Comparison of ENCODE assay signal across 2 cellular contexts in the genomic region with DNA sequence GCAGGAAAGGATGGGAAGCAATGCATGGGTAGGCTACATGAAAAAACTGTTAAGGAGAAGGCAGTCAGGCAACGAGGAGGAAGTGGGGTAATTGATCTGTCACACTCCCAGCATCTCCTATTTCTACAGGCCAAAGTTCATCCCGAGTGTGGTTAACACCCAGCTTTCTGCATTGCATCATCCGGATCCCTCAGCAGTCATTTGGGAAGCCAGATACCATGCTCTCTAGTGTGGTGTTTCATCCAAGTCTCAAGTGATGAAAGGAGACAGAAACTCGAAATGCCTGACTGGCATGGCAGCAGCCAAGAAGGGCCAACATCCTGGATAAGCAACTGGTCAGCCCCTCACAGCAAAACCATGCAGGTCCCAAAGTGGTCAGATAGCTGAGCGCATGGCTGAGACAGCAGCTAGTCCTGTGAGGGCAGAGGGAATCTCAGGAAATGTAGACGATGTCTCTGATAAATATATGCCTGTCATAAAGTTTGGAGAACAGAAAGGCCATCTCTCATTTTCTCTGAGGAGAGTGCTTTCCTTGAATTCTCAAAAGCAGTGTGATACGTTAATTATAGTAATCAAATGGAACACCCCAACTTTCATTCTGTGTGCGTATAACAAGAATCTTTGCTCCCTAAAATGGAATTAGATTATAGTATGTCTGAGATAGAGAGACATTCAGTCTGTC.
TF ChIP-seq lines count a peak whose summit lies in the region.

No MANE protein-coding gene starts in this region.

TF ChIP-seq in K562, 482 proteins besides CTCF, POLR2A, EP300 and RAD21 (continued from another document):
- TF ChIP-seq, protein P1, sequence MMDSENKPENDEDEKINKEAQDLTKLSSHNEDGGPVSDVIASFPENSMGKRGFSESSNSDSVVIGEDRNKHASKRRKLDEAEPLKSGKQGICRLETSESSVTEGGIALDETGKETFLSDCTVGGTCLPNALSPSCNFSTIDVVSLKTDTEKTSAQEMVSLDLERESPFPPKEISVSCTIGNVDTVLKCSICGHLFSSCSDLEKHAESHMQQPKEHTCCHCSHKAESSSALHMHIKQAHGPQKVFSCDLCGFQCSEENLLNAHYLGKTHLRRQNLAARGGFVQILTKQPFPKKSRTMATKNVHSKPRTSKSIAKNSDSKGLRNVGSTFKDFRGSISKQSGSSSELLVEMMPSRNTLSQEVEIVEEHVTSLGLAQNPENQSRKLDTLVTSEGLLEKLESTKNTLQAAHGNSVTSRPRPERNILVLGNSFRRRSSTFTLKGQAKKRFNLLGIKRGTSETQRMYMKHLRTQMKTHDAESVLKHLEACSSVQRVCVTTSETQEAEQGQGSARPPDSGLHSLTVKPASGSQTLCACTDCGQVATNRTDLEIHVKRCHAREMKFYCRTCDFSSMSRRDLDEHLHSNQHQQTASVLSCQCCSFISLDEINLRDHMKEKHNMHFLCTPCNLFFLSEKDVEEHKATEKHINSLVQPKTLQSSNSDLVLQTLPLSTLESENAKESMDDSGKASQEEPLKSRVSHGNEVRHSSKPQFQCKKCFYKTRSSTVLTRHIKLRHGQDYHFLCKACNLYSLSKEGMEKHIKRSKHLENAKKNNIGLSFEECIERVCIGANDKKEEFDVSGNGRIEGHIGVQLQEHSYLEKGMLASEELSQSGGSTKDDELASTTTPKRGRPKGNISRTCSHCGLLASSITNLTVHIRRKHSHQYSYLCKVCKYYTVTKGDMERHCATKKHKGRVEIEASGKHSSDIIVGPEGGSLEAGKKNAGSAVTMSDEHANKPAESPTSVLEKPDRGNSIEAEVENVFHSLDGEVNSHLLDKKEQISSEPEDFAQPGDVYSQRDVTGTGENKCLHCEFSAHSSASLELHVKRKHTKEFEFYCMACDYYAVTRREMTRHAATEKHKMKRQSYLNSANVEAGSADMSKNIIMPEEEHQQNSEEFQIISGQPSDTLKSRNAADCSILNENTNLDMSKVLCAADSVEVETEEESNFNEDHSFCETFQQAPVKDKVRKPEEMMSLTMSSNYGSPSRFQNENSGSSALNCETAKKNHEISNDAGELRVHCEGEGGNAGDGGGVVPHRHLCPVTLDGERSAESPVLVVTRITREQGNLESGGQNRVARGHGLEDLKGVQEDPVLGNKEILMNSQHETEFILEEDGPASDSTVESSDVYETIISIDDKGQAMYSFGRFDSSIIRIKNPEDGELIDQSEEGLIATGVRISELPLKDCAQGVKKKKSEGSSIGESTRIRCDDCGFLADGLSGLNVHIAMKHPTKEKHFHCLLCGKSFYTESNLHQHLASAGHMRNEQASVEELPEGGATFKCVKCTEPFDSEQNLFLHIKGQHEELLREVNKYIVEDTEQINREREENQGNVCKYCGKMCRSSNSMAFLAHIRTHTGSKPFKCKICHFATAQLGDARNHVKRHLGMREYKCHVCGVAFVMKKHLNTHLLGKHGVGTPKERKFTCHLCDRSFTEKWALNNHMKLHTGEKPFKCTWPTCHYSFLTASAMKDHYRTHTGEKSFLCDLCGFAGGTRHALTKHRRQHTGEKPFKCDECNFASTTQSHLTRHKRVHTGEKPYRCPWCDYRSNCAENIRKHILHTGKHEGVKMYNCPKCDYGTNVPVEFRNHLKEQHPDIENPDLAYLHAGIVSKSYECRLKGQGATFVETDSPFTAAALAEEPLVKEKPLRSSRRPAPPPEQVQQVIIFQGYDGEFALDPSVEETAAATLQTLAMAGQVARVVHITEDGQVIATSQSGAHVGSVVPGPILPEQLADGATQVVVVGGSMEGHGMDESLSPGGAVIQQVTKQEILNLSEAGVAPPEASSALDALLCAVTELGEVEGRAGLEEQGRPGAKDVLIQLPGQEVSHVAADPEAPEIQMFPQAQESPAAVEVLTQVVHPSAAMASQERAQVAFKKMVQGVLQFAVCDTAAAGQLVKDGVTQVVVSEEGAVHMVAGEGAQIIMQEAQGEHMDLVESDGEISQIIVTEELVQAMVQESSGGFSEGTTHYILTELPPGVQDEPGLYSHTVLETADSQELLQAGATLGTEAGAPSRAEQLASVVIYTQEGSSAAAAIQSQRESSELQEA (IDR thresholded peaks at IDR 0.05; ENCODE audit: low read depth) = no peak
- TF ChIP-seq POU5F1 (IDR thresholded peaks at IDR 0.05; ENCODE audit: borderline replicate concordance, low read depth, low read length, partially characterized antibody) = no peak
- peak; percentile 80; the same call in 1 of the 2 replicates for TF ChIP-seq HSF4 (CRISPR knock-in tag; IDR thresholded peaks at IDR 0.05; ENCODE audit: borderline replicate concordance)
- no peak for TF ChIP-seq ID3 (CRISPR knock-in tag; IDR thresholded peaks at IDR 0.05)
- peak; percentile 79; the same call in 1 of the 2 replicates for TF ChIP-seq ID3 (tag; IDR thresholded peaks at IDR 0.05)
- peak; percentile 78 for TF ChIP-seq JUND (IDR thresholded peaks at IDR 0.05; ENCODE audit: borderline replicate concordance, low read depth, low read length)
- peak; percentile 70; the same call in 1 of the 3 replicates for TF ChIP-seq JUND (tag; IDR thresholded peaks at IDR 0.05; ENCODE audit: borderline replicate concordance, low read depth, low read length)
- peak; percentile 66; the same call in 1 of the 2 replicates for TF ChIP-seq NR2C1 (IDR thresholded peaks at IDR 0.05)
- TF ChIP-seq NR2C1 (tag; IDR thresholded peaks at IDR 0.05) = peak; percentile 95
- peak; percentile 85 for TF ChIP-seq ATF7 (IDR thresholded peaks at IDR 0.05)
- no peak for TF ChIP-seq POLR2G (IDR thresholded peaks at IDR 0.05; ENCODE audit: low read depth, low read length)
- TF ChIP-seq ZNF239 (CRISPR knock-in tag; IDR thresholded peaks at IDR 0.05) = peak; percentile 45; the same call in 1 of the 2 replicates
TF ChIP-seq in K562: peak in this region for 57.

TF ChIP-seq in HepG2, 621 proteins besides CTCF, POLR2A, EP300 and RAD21 (continued from another document and continues in another):
- TF ChIP-seq PAX8 (CRISPR knock-in tag; IDR thresholded peaks at IDR 0.05; ENCODE audit: borderline replicate concordance) = no peak
- no peak for TF ChIP-seq MAZ (IDR thresholded peaks at IDR 0.05; ENCODE audit: borderline replicate concordance, low read depth, low read length)
- peak; percentile 75 for TF ChIP-seq MAZ (CRISPR knock-in tag; IDR thresholded peaks at IDR 0.05; ENCODE audit: low read depth)
- no peak for TF ChIP-seq NFE2L2 (IDR thresholded peaks at IDR 0.05; ENCODE audit: low read length)
- no peak for TF ChIP-seq NR1H2 (CRISPR knock-in tag; IDR thresholded peaks at IDR 0.05; ENCODE audit: borderline replicate concordance, low read depth)
- TF ChIP-seq GTF2F1 (IDR thresholded peaks at IDR 0.05; ENCODE audit: low read length) = no peak
- TF ChIP-seq HOXA3 (CRISPR knock-in tag; IDR thresholded peaks at IDR 0.05) = peak; percentile 95
- TF ChIP-seq TP53 (CRISPR knock-in tag; conservative IDR thresholded peaks at IDR 0.05) = peak; percentile 88; the same call in 1 of the 2 replicates
- TF ChIP-seq ZNF598 (CRISPR knock-in tag; IDR thresholded peaks at IDR 0.05; ENCODE audit: borderline replicate concordance) = peak; percentile 82; the same call in 1 of the 2 replicates
- TF ChIP-seq ZIK1 (CRISPR knock-in tag; IDR thresholded peaks at IDR 0.05; ENCODE audit: borderline replicate concordance, low read depth) = 0 out of 2 replicates have a peak, but pooled peaks have one; percentile 74
- no peak for TF ChIP-seq PCBP2 (optimal IDR thresholded peaks at IDR 0.05; ENCODE audit: low read depth, low read length, poor library complexity, severe bottlenecking)
- peak; percentile 28; the same call in 1 of the 2 replicates for TF ChIP-seq BHLHE40 (IDR thresholded peaks at IDR 0.05; ENCODE audit: low read length)
- TF ChIP-seq ZNF720 (CRISPR knock-in tag; IDR thresholded peaks at IDR 0.05) = no peak
- TF ChIP-seq ZBTB26 (CRISPR knock-in tag; IDR thresholded peaks at IDR 0.05; ENCODE audit: borderline replicate concordance) = peak; percentile 77
- TF ChIP-seq TEAD3 (CRISPR knock-in tag; optimal IDR thresholded peaks at IDR 0.05; ENCODE audit: borderline replicate concordance) = peak; percentile 96
- TF ChIP-seq RFX5 (IDR thresholded peaks at IDR 0.05; ENCODE audit: low read depth, low read length) = no peak
- TF ChIP-seq MAFG (CRISPR knock-in tag; IDR thresholded peaks at IDR 0.05) = no peak
- no peak for TF ChIP-seq ZFP82 (CRISPR knock-in tag; IDR thresholded peaks at IDR 0.05; ENCODE audit: borderline replicate concordance)
- peak; percentile 53; the same call in 1 of the 2 replicates for TF ChIP-seq ZSCAN21 (CRISPR knock-in tag; IDR thresholded peaks at IDR 0.05; ENCODE audit: borderline replicate concordance)
- TF ChIP-seq HES4 (CRISPR knock-in tag; IDR thresholded peaks at IDR 0.05; ENCODE audit: borderline replicate concordance) = no peak
- no peak for TF ChIP-seq E2F1 (CRISPR knock-in tag; IDR thresholded peaks at IDR 0.05)
- TF ChIP-seq, protein P2, sequence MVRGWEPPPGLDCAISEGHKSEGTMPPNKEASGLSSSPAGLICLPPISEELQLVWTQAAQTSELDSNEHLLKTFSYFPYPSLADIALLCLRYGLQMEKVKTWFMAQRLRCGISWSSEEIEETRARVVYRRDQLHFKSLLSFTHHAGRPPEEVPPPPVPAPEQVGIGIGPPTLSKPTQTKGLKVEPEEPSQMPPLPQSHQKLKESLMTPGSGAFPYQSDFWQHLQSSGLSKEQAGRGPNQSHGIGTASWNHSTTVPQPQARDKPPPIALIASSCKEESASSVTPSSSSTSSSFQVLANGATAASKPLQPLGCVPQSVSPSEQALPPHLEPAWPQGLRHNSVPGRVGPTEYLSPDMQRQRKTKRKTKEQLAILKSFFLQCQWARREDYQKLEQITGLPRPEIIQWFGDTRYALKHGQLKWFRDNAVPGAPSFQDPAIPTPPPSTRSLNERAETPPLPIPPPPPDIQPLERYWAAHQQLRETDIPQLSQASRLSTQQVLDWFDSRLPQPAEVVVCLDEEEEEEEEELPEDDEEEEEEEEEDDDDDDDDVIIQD (CRISPR knock-in tag; IDR thresholded peaks at IDR 0.05; ENCODE audit: low read depth) = peak; percentile 98
- peak; percentile 81; the same call in 1 of the 2 replicates for TF ChIP-seq HMG20B (CRISPR knock-in tag; conservative IDR thresholded peaks at IDR 0.05)
- TF ChIP-seq PCBP1 (IDR thresholded peaks at IDR 0.05; ENCODE audit: borderline replicate concordance, low read depth, low read length) = no peak
- TF ChIP-seq GFI1 (CRISPR knock-in tag; IDR thresholded peaks at IDR 0.05; ENCODE audit: borderline replicate concordance) = peak; percentile 81; the same call in 1 of the 2 replicates
- no peak for TF ChIP-seq ATF6 (CRISPR knock-in tag; conservative IDR thresholded peaks at IDR 0.05)
- TF ChIP-seq SNAPC2 (CRISPR knock-in tag; IDR thresholded peaks at IDR 0.05) = peak; percentile 82
- TF ChIP-seq SMAD1 (CRISPR knock-in tag; IDR thresholded peaks at IDR 0.05; ENCODE audit: borderline replicate concordance, low read depth) = peak; percentile 92
- no peak for TF ChIP-seq ZNF615 (CRISPR knock-in tag; IDR thresholded peaks at IDR 0.05; ENCODE audit: borderline replicate concordance)
- TF ChIP-seq ZNF713 (CRISPR knock-in tag; IDR thresholded peaks at IDR 0.05) = no peak
- no peak for TF ChIP-seq PTBP1 (IDR thresholded peaks at IDR 0.05; ENCODE audit: low read depth, low read length, poor library complexity, severe bottlenecking)
- TF ChIP-seq ZNF335 (CRISPR knock-in tag; IDR thresholded peaks at IDR 0.05) = 0 out of 2 replicates have a peak, but pooled peaks have one; percentile 65
- TF ChIP-seq DNMT1 (CRISPR knock-in tag; IDR thresholded peaks at IDR 0.05) = no peak
- no peak for TF ChIP-seq ZNF703 (CRISPR knock-in tag; IDR thresholded peaks at IDR 0.05; ENCODE audit: borderline replicate concordance)
- peak; percentile 23 for TF ChIP-seq MED8 (CRISPR knock-in tag; IDR thresholded peaks at IDR 0.05; ENCODE audit: insufficient replicate concordance)
- TF ChIP-seq ZNF24 (IDR thresholded peaks at IDR 0.05) = no peak
- no peak for TF ChIP-seq ZNF800 (CRISPR knock-in tag; IDR thresholded peaks at IDR 0.05)
- TF ChIP-seq HNRNPK (IDR thresholded peaks at IDR 0.05; ENCODE audit: low read depth, low read length, poor library complexity, severe bottlenecking) = no peak
- TF ChIP-seq ZNF329 (CRISPR knock-in tag; IDR thresholded peaks at IDR 0.05; ENCODE audit: low read depth) = no peak; the same call in 1 of the 2 replicates
- peak; percentile 75 for TF ChIP-seq YEATS4 (CRISPR knock-in tag; IDR thresholded peaks at IDR 0.05; ENCODE audit: borderline replicate concordance)
